Comparison of ENCODE assay signal across 8 cellular contexts in the genomic region with DNA sequence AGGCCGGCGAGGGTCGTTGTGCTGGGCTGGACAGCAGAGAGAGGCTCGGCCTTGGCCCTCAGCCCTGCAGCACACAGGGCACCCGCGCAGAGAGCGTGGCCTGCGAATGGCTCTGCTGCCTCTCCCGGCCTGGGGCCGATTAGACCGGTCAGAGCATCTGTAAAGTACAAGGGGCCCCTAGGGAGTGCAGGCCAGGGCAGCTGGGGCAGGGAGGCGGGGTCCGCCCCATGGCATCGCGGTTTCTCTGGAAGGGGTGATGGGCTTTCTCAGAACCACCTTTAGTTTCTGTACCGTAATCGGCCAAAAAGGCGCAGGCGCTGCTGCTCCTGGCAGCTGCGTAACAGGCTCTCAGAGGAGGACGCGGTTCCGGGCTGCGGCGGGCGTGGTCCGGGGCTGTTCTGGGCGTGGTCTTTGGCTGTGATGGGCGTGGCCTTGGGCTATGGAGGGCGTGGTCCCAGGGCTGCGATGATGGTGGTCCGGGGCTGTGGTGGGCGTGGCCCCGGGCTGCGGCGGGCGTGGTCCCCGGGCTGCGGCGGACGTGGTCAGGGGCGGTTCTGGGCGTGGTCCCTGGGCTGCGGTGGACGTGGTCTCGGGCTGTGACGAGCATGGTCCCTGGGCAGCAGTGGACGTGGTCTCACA. TPM values are rescaled to one million over a fixed set of nuclear protein-coding genes. Genes with fewer than 3 reads are reported as not detected.
DNase-seq lines count a peak whose midpoint lies in the region; ATAC-seq lines count a peak whose summit lies in the region.

No MANE protein-coding gene starts in this region.

- peak overlapping the region; percentile 8 for H3K27ac ChIP-seq in ectodermal cell (ENCODE audit: insufficient read depth, low read depth, low read length, poor library complexity, severe bottlenecking)

- no peaks in the 10 kb centered on the region for H3K9me3 ChIP-seq in ectodermal cell (ENCODE audit: control insufficient read depth, low read length)

- H3K36me3 ChIP-seq in ectodermal cell (ENCODE audit: control insufficient read depth, insufficient read depth, low read length): no peaks in the 10 kb centered on the region

- peak; percentile 92 for DNase-seq in NCI-H2171 treated with DMSO at 0.1 percent for 48 hours (lab: John Stamatoyannopoulos, UW)
- peak; percentile 88 to 90 for DNase-seq in activated CD4-positive, alpha-beta T cell treated with anti-CD3 and anti-CD28 coated beads, Interleukin-2, amount 50 U/mL, for 48 hours
- DNase-seq in medulla oblongata (ENCODE audit: extremely low spot score): peak; percentile 53
- DNase-seq in stimulated activated CD4-positive, alpha-beta T cell treated with anti-CD3 and anti-CD28 coated beads, TNF-alpha, amount 100 ng/mL, for 48 hours (ENCODE audit: low read depth in 3 of 3): peak; percentile 79 to 85 (median 83)
- DNase-seq in HT-29 (ENCODE audit: low spot score): no peak

- 1% methylated on average over 48 of the region's 48 CpGs for WGBS in ectodermal cell, 2 experiments

- ATAC-seq in GM18498 (IDR thresholded peaks at IDR 0.05; ENCODE audit: unreplicated experiment): peak; percentile 93
- peak; percentile 92 for ATAC-seq in HG02884 (IDR thresholded peaks at IDR 0.05; ENCODE audit: unreplicated experiment)

- peaks cover 22% of the 10 kb centered on the region for H3K27me3 ChIP-seq in ectodermal cell (ENCODE audit: control insufficient read depth, insufficient read depth, low read length, poor library complexity, severe bottlenecking)

- peaks cover 4% of the 10 kb centered on the region for H3K4me1 ChIP-seq in ectodermal cell (ENCODE audit: control insufficient read depth, insufficient read depth, low read length)

- H3K4me3 ChIP-seq in ectodermal cell (ENCODE audit: insufficient read depth, low read depth, low read length): peak overlapping the region; percentile 47

RNA-seq across cellular contexts. Expression of a gene that starts 1.5 kb away (rescaled TPM):
- not detected for polyA plus RNA-seq in ectodermal cell (2013, experiment 1 of 4)
- polyA plus RNA-seq in ectodermal cell (2013, experiment 2 of 4): not detected
- not detected for polyA plus RNA-seq in ectodermal cell (2013, experiment 3 of 4)
- polyA plus RNA-seq in ectodermal cell (2013, experiment 4 of 4): not detected
- total RNA-seq in HT-29 (2014; rRNA removed; shearing (Covaris generic)): not detected in 2 replicates

RNA-seq across cellular contexts. Expression of a gene that starts 27.9 kb away (rescaled TPM):
- polyA plus RNA-seq in ectodermal cell (2013, experiment 1 of 4): not detected
- polyA plus RNA-seq in ectodermal cell (2013, experiment 2 of 4): 0.09 TPM
- 0.16 TPM for polyA plus RNA-seq in ectodermal cell (2013, experiment 3 of 4)
- polyA plus RNA-seq in ectodermal cell (2013, experiment 4 of 4): 0.28 TPM
- not detected in 2 replicates for total RNA-seq in HT-29 (2014; rRNA removed; shearing (Covaris generic))
